ENCODE assay signal across 14 cellular contexts in the genomic region with DNA sequence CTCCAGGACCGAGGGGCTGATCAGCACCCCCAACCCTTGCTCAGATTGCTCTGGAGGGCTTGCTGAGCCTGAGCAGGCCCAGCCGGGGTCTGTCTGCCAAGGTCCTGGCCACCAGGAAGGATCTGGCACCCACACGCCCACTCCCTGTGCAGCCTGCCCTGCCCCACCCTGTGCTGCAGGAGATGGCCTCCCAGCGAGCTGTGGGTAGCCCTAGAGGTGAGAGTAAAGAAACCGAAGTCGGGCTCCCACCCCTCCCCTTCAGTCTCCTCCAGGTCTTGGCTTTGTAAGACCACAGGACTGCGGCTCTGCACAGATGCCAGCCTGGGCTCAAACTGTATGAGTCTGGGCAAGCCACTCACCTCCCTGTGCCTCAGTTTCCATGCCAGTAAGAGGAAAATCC.
"Had no signal": no experiment of that assay in that cellular context is flagged by ENCODE, and none has a peak within 500 bp of the region (broad histone marks: within the 10 kb centered on the region; RNA-seq: fewer than 3 reads in every experiment).

No MANE protein-coding gene starts in this region.

- H3K36me3 ChIP-seq: esophagus muscularis mucosa, lower lobe of right lung, tibial artery had no signal

- H3K27me3 ChIP-seq: esophagus muscularis mucosa had no signal

- H3K9me3 Mint-ChIP-seq: activated naive CD4-positive, alpha-beta T cell treated with anti-CD3 and anti-CD28 coated beads, Interleukin-2, amount 10 ng/mL, durations not matched to agents 7 days and 5 days; activated T-helper 1 cell treated with anti-CD3 and anti-CD28 coated beads, Interleukin-12 subunit alpha, Interleukin-12 subunit beta, Interleukin-2, Interleukin-4 antibody, amounts not matched to agents 30 ng/mL and 10 ng/mL and 1 ng/mL, durations not matched to agents 14 hours and 24 hours and 36 hours; natural killer cell; T-helper 1 cell treated with Interleukin-12 subunit alpha and Interleukin-12 subunit beta and Interleukin-4 antibody, amounts not matched to agents 30 μg/mL and 1 μg/mL, for 36 hours had no signal

- H3K27ac Mint-ChIP-seq: activated naive CD4-positive, alpha-beta T cell treated with anti-CD3 and anti-CD28 coated beads, Interleukin-2, amount 10 ng/mL, durations not matched to agents 7 days and 5 days; activated T-helper 1 cell treated with anti-CD3 and anti-CD28 coated beads, Interleukin-12 subunit alpha, Interleukin-12 subunit beta, Interleukin-2, Interleukin-4 antibody, amounts not matched to agents 30 ng/mL and 10 ng/mL and 1 ng/mL, durations not matched to agents 14 hours and 24 hours and 36 hours; progenitor cell of endocrine pancreas; WTC11 had no signal

- H3K27ac ChIP-seq: esophagus muscularis mucosa, lower lobe of right lung, tibial artery had no signal

- ATAC-seq: natural killer cell, right cardiac atrium had no signal

- H3K36me3 Mint-ChIP-seq: activated naive CD4-positive, alpha-beta T cell treated with anti-CD3 and anti-CD28 coated beads, Interleukin-2, amount 10 ng/mL, durations not matched to agents 7 days and 5 days; natural killer cell; WTC11 had no signal

- H3K4me1 ChIP-seq: esophagus muscularis mucosa, lower lobe of right lung, tibial artery had no signal

- H3K9me3 ChIP-seq: esophagus muscularis mucosa, lower lobe of right lung, tibial artery had no signal

- H3K4me3 Mint-ChIP-seq: activated naive CD4-positive, alpha-beta T cell treated with anti-CD3 and anti-CD28 coated beads, Interleukin-2, amount 10 ng/mL, durations not matched to agents 7 days and 5 days; activated T-helper 1 cell treated with anti-CD3 and anti-CD28 coated beads, Interleukin-12 subunit alpha, Interleukin-12 subunit beta, Interleukin-2, Interleukin-4 antibody, amounts not matched to agents 30 ng/mL and 10 ng/mL and 1 ng/mL, durations not matched to agents 14 hours and 24 hours and 36 hours; natural killer cell; T-helper 1 cell treated with Interleukin-12 subunit alpha and Interleukin-12 subunit beta and Interleukin-4 antibody, amounts not matched to agents 30 μg/mL and 1 μg/mL, for 36 hours; WTC11 had no signal

- H3K4me3 ChIP-seq: esophagus muscularis mucosa, lower lobe of right lung, tibial artery had no signal

- DNase-seq: activated CD4-positive, alpha-beta T cell treated with anti-CD3 and anti-CD28 coated beads, Interleukin-2, amount 50 U/mL, for 1 hour; activated naive CD4-positive, alpha-beta T cell treated with anti-CD3 and anti-CD28 coated beads, Interleukin-2, amount 10 ng/mL, durations not matched to agents 7 days and 5 days; anterior cingulate cortex; lower lobe of right lung; natural killer cell; nucleus accumbens; right cardiac atrium; small intestine; tibial artery had no signal
